Comparison of ENCODE assay signal across 10 cellular contexts in genomic region chr7:69654381-69654780, GRCh38. TPM values are rescaled to one million over a fixed set of nuclear protein-coding genes. Genes with fewer than 3 reads are reported as not detected.
DNase-seq lines count a peak whose midpoint lies in the region; ATAC-seq and TF ChIP-seq lines count a peak whose summit lies in the region.
"Had no signal": no experiment of that assay in that cellular context is flagged by ENCODE, and none has a peak within 500 bp of the region (broad histone marks: within the 10 kb centered on the region; RNA-seq: fewer than 3 reads in every experiment).

No MANE protein-coding gene starts in this region.

- H3K27ac Mint-ChIP-seq in CD14-positive monocyte = peak overlapping the region; percentile 65 to 88 (median 80)

- H3K4me1 ChIP-seq in smooth muscle cell (ENCODE audit: low read depth) (peaks cover 10% of the 10 kb centered on the region), SJCRH30 (peaks cover 50% of the 10 kb centered on the region)

- H4K20me1 ChIP-seq in smooth muscle cell (ENCODE audit: low read depth) = peaks cover 37% of the 10 kb centered on the region

- H3K36me3 ChIP-seq in smooth muscle cell (ENCODE audit: low read depth) (no peaks in the 10 kb centered on the region), SJCRH30 (no peaks in the 10 kb centered on the region)
- H3K36me3 ChIP-seq: cardiac muscle cell had no signal

- POLR2A ChIA-PET in HEK293T (lab: Yijun Ruan, JAX) = no interaction called here

- H3K4me3 Mint-ChIP-seq in CD14-positive monocyte = peak overlapping the region in 1 of 2 donors; percentile 26

- intact Hi-C loops in CD14-positive monocyte (cut with micrococcal nuclease) = no loop called here
- intact Hi-C loops in left colon (cut with DNase I, micrococcal nuclease) = no loop called here

- H2AFZ ChIP-seq in smooth muscle cell (ENCODE audit: low read depth) = no peak overlapping the region

- H3K27ac ChIP-seq in smooth muscle cell (ENCODE audit: low read depth) (no peak overlapping the region), SJCRH30 (no peak overlapping the region)
- H3K27ac ChIP-seq: cardiac muscle cell had no signal

- no peak overlapping the region for H3K4me2 ChIP-seq in smooth muscle cell

- H3K9me3 Mint-ChIP-seq in CD14-positive monocyte = no peaks in the 10 kb centered on the region

- H3F3A ChIP-seq in smooth muscle cell (ENCODE audit: low read depth) = no peaks in the 10 kb centered on the region

- no peaks in the 10 kb centered on the region for H3K79me2 ChIP-seq in smooth muscle cell (ENCODE audit: low read depth)

- H3K27me3 ChIP-seq in smooth muscle cell (ENCODE audit: low read depth) (no peaks in the 10 kb centered on the region), SJCRH30 (no peaks in the 10 kb centered on the region)
- H3K27me3 ChIP-seq: cardiac muscle cell had no signal

- H3K36me3 Mint-ChIP-seq in CD14-positive monocyte = no peaks in the 10 kb centered on the region

- peaks cover 0 to 1% (median 0%) of the 10 kb centered on the region in 3 donors for H3K27me3 Mint-ChIP-seq in CD14-positive monocyte (ENCODE audit: low read depth in 3 of 3)

- ATAC-seq in left colon = peak; percentile 27
- ATAC-seq in GM18867 (IDR thresholded peaks at IDR 0.05; ENCODE audit: unreplicated experiment) = no peak

- peaks cover 17% of the 10 kb centered on the region for H3K4me1 Mint-ChIP-seq in CD14-positive monocyte

- H3K4me3 ChIP-seq in smooth muscle cell (no peak overlapping the region), SJCRH30 (no peak overlapping the region)
- H3K4me3 ChIP-seq: cardiac muscle cell had no signal

- H3K9ac ChIP-seq in smooth muscle cell (ENCODE audit: low read depth) = no peak overlapping the region

- WGBS in smooth muscle cell (ENCODE audit: low lambda C conversion rate) = 88% methylated on average over 2 of the region's 2 CpGs

- TF ChIP-seq CTCF in CD14-positive monocyte (IDR thresholded peaks at IDR 0.05) = no peak
- no peak for TF ChIP-seq CTCF in smooth muscle cell (IDR thresholded peaks at IDR 0.05; ENCODE audit: borderline replicate concordance, insufficient read depth, poor library complexity, severe bottlenecking)

- CTCF ChIA-PET in HEK293T (lab: Yijun Ruan, JAX) = no interaction called here

- DNase-seq in CD14-positive monocyte (ENCODE audit: low spot score) = no peak
- peak; percentile 71 for DNase-seq in NCI-H1417 treated with DMSO at 0.1 percent for 48 hours (lab: John Stamatoyannopoulos, UW)
- peak; percentile 88 to 89 for DNase-seq in SHP77 (lab: John Stamatoyannopoulos, UW)
- DNase-seq in left colon = no peak
- no peak for DNase-seq in smooth muscle cell (lab: John Stamatoyannopoulos, UW; ENCODE audit: unreplicated experiment)
- DNase-seq in HEK293T (ENCODE audit: extremely low spot score) = no peak
- no peak for DNase-seq in SJCRH30
- DNase-seq: HCEC 1CT had no signal

- H3K9me3 ChIP-seq in smooth muscle cell (replicated peaks; ENCODE audit: low read depth) (no peaks in the 10 kb centered on the region), SJCRH30 (replicated peaks) (no peaks in the 10 kb centered on the region)

TF ChIP-seq in HEK293T, 16 proteins besides CTCF, POLR2A, EP300 and RAD21:
- TF ChIP-seq L3MBTL2 (conservative IDR thresholded peaks at IDR 0.05) = no peak
- TF ChIP-seq LEF1 (IDR thresholded peaks at IDR 0.05; ENCODE audit: borderline replicate concordance) = no peak
- TF ChIP-seq CTBP1 (IDR thresholded peaks at IDR 0.05; ENCODE audit: borderline replicate concordance) = no peak
- TF ChIP-seq FOXM1 (IDR thresholded peaks at IDR 0.05; ENCODE audit: borderline replicate concordance) = no peak
- TF ChIP-seq PKNOX1 (IDR thresholded peaks at IDR 0.05) = no peak
- TF ChIP-seq BHLHE40 (IDR thresholded peaks at IDR 0.05; ENCODE audit: borderline replicate concordance) = no peak
- no peak for TF ChIP-seq SP1 (IDR thresholded peaks at IDR 0.05)
- TF ChIP-seq HDGF (IDR thresholded peaks at IDR 0.05; ENCODE audit: borderline replicate concordance) = no peak
- TF ChIP-seq SUZ12 (IDR thresholded peaks at IDR 0.05) = no peak
- TF ChIP-seq ARNT (IDR thresholded peaks at IDR 0.05) = no peak
- TF ChIP-seq NFRKB (IDR thresholded peaks at IDR 0.05) = no peak
- no peak for TF ChIP-seq ZNF384 (IDR thresholded peaks at IDR 0.05)
- no peak for TF ChIP-seq TARDBP (IDR thresholded peaks at IDR 0.05)
- no peak for TF ChIP-seq FOXK2 (IDR thresholded peaks at IDR 0.05)
- no peak for TF ChIP-seq FOXA1 (IDR thresholded peaks at IDR 0.05)

RNA-seq across cellular contexts. Expression of gene AUTS2, which starts 56.1 kb away (rescaled TPM):
- polyA plus RNA-seq in CD14-positive monocyte = under 1 TPM in 1 of 2 donors, not detected in 1; 0.08 TPM
- 10 to 100 TPM; 43.3 to 44.2 TPM for total RNA-seq in left colon
- 6.0 and 6.5 TPM in 2 replicates for total RNA-seq in smooth muscle cell
- 8.6 and 11.4 TPM in 2 replicates for polyA plus RNA-seq in smooth muscle cell
- total RNA-seq in SJCRH30 (2014; rRNA removed; shearing (Covaris generic)) = 21.9 and 30.1 TPM in 2 replicates

Comparison
In these comparisons a context has a peak if more than half of its experiments do, and no peak if none do; other contexts are left out.
1. DNase-seq: peak in NCI-H1417 treated with DMSO at 0.1 percent for 48 hours (single experiment) and SHP77 (2 of 2); none in CD14-positive monocyte (single experiment), left colon (0 of 2), smooth muscle cell (single experiment), HEK293T (single experiment) and SJCRH30 (0 of 2).